8 cellular contexts compared by ENCODE assay signal in genomic region chr2:169362346-169363026, GRCh38. TPM values are rescaled to one million over a fixed set of nuclear protein-coding genes. Genes with fewer than 3 reads are reported as not detected.
A peak's percentile ranks its signal among the peaks of the same experiment; 100 is the strongest.
DNase-seq lines count a peak whose midpoint lies in the region; ATAC-seq, FAIRE-seq and TF ChIP-seq lines count a peak whose summit lies in the region.

LRP2 (minus strand) TSS chr2:169362534; CDS start chr2:169362399, 135 bp downstream.

- H3K36me3 Mint-ChIP-seq in WTC11: no peaks in the 10 kb centered on the region

- no peak for TF ChIP-seq POLR2A in endothelial cell of umbilical vein (IDR thresholded peaks at IDR 0.05; ENCODE audit: low read depth, low read length)

- BruUV-seq in endothelial cell of umbilical vein (replicated peaks; lab: Mats Ljungman, UMichigan): no TSS peak

- H3K9ac ChIP-seq in endothelial cell of umbilical vein (replicated peaks; ENCODE audit: extremely low read depth, insufficient read depth, low read length): no peak within 1 kb of the TSS
- no peak within 1 kb of the TSS for H3K9ac ChIP-seq in mucosa of stomach (ENCODE audit: low read length)

- TF ChIP-seq CTCF in WTC11 (IDR thresholded peaks at IDR 0.05): no peak
- no peak for TF ChIP-seq CTCF in endothelial cell of umbilical vein (IDR thresholded peaks at IDR 0.05; ENCODE audit: extremely low read depth in 1 of 2, insufficient read depth in 1 of 2, low read depth in 1 of 2, low read length in 2 of 2)

- peak within 1 kb of the TSS in 2 of 3 experiments; percentile 9 to 24 for H3K4me3 ChIP-seq in endothelial cell of umbilical vein (replicated peaks in 1 of 3; ENCODE audit: insufficient read depth in 1 of 3, low read depth in 1 of 3, low read length in 3 of 3)
- peak within 1 kb of the TSS; percentile 56 for H3K4me3 ChIP-seq in mucosa of stomach (ENCODE audit: low read length)
- peak within 1 kb of the TSS; percentile 55 for H3K4me3 ChIP-seq in thymus (ENCODE audit: low read length)

- under 1% methylated on average over 63 of the region's 63 CpGs for WGBS in thymus

- intact Hi-C loops in endothelial cell of umbilical vein (cut with micrococcal nuclease): loop anchor here (10.0 kb wide), 1 partner anchor 432 kb away; the partner anchor contains the start of gene SSB

- H3K9me3 ChIP-seq in endothelial cell of umbilical vein (replicated peaks; ENCODE audit: control insufficient read depth, insufficient read depth, low read length) (no peaks in the 10 kb centered on the region), mucosa of stomach (ENCODE audit: control insufficient read depth, low read length) (no peaks in the 10 kb centered on the region), thymus (ENCODE audit: control insufficient read depth) (no peaks in the 10 kb centered on the region)

- peak within 1 kb of the TSS; percentile 54 for H2AFZ ChIP-seq in endothelial cell of umbilical vein (ENCODE audit: low read depth, low read length)

- H4K20me1 ChIP-seq in endothelial cell of umbilical vein (replicated peaks; ENCODE audit: control insufficient read depth, extremely low read depth, insufficient read depth, low read length): no peaks in the 10 kb centered on the region

- CTCF ChIA-PET in HEK293T (lab: Yijun Ruan, JAX) (no interaction called here), WTC11 (lab: Charles Lee) (no interaction called here), endothelial cell of umbilical vein (lab: Charles Lee) (interaction anchor here (1.5 kb wide), 1 partner anchor 16 kb away, joined by 4 read pairs; no protein-coding TSS in a partner anchor)

- no peaks in the 10 kb centered on the region for H3K79me2 ChIP-seq in endothelial cell of umbilical vein (ENCODE audit: control insufficient read depth, insufficient read depth, low read length)

- peaks cover 89% of the 10 kb centered on the region for H3K27me3 Mint-ChIP-seq in WTC11 (ENCODE audit: low read depth)

- POLR2A ChIA-PET in HEK293T (lab: Yijun Ruan, JAX) (interaction anchor here (1.0 to 1.1 kb wide), 2 partner anchors 24 to 33 kb away, joined by 3 read pairs; no protein-coding TSS in a partner anchor), WTC11 (lab: Charles Lee) (no interaction called here), endothelial cell of umbilical vein (lab: Charles Lee) (no interaction called here)

- no peaks in the 10 kb centered on the region for H3K9me1 ChIP-seq in endothelial cell of umbilical vein (replicated peaks; ENCODE audit: control insufficient read depth, extremely low read depth, insufficient read depth, low read length)

- H3K27ac Mint-ChIP-seq in WTC11: no peak within 1 kb of the TSS

- peaks cover 35% of the 10 kb centered on the region for H3K4me1 ChIP-seq in endothelial cell of umbilical vein (ENCODE audit: control insufficient read depth, extremely low read depth, insufficient read depth, low read length)
- H3K4me1 ChIP-seq in mucosa of stomach (ENCODE audit: control insufficient read depth, insufficient read depth, low read length): peaks cover 29% of the 10 kb centered on the region
- peaks cover 8% of the 10 kb centered on the region for H3K4me1 ChIP-seq in thymus (ENCODE audit: control insufficient read depth, insufficient read depth, low read length)

- H3K36me3 ChIP-seq in endothelial cell of umbilical vein (ENCODE audit: control insufficient read depth in 2 of 2, extremely low read depth in 1 of 2, insufficient read depth in 2 of 2, low read length in 2 of 2) (no peaks in the 10 kb centered on the region), mucosa of stomach (ENCODE audit: control insufficient read depth, insufficient read depth, low read length) (no peaks in the 10 kb centered on the region), thymus (ENCODE audit: control insufficient read depth, insufficient read depth) (no peaks in the 10 kb centered on the region)

- H3K27ac ChIP-seq in endothelial cell of umbilical vein (ENCODE audit: insufficient read depth, low read depth, low read length) (no peak within 1 kb of the TSS), thymus (ENCODE audit: low read depth) (no peak within 1 kb of the TSS)

- ATAC-seq in WTC11 (peak; percentile 1; the same call in 1 of the 2 replicates), HG02840 (IDR thresholded peaks at IDR 0.05; ENCODE audit: low FRiP score, unreplicated experiment) (no peak), HG03469 (IDR thresholded peaks at IDR 0.05; ENCODE audit: unreplicated experiment) (no peak), HG02981 (IDR thresholded peaks at IDR 0.05; ENCODE audit: unreplicated experiment) (no peak)

- FAIRE-seq in endothelial cell of umbilical vein (lab: Jason Lieb, UNC): no peak

- dilution Hi-C loops in endothelial cell of umbilical vein (cut with MboI; ENCODE audit: extremely low pct_ligation_motif_present, low sequenced_read_pairs): no loop called here

- peak within 1 kb of the TSS; percentile 90 for H3K4me3 Mint-ChIP-seq in WTC11

- peaks cover 34 to 56% of the 10 kb centered on the region in 2 experiments for H3K27me3 ChIP-seq in endothelial cell of umbilical vein (ENCODE audit: control insufficient read depth in 2 of 2, insufficient read depth in 2 of 2, low read length in 2 of 2)
- peaks cover 56% of the 10 kb centered on the region for H3K27me3 ChIP-seq in mucosa of stomach (ENCODE audit: control insufficient read depth, insufficient read depth, low read length)
- peaks cover 33% of the 10 kb centered on the region for H3K27me3 ChIP-seq in thymus (ENCODE audit: control insufficient read depth, insufficient read depth)

- peak within 1 kb of the TSS; percentile 74 for H3K4me2 ChIP-seq in endothelial cell of umbilical vein (ENCODE audit: insufficient read depth, low read length)

- H3K4me1 Mint-ChIP-seq in WTC11: peaks cover 28% of the 10 kb centered on the region

- no peaks in the 10 kb centered on the region for H3K9me3 Mint-ChIP-seq in WTC11

- DNase-seq in HEK293T (ENCODE audit: extremely low spot score) (peak; percentile 50), WTC11 (ENCODE audit: low spot score) (peak; percentile 45), endothelial cell of umbilical vein (ENCODE audit: low read depth, low spot score) (peak; percentile 8)

TF ChIP-seq in HEK293T, 16 proteins besides CTCF, POLR2A, EP300 and RAD21 (continues in another document):
- TF ChIP-seq HDGF (IDR thresholded peaks at IDR 0.05; ENCODE audit: borderline replicate concordance): no peak
- TF ChIP-seq LEF1 (IDR thresholded peaks at IDR 0.05; ENCODE audit: borderline replicate concordance): no peak
- TF ChIP-seq FOXK2 (IDR thresholded peaks at IDR 0.05): no peak
- TF ChIP-seq BHLHE40 (IDR thresholded peaks at IDR 0.05; ENCODE audit: borderline replicate concordance): no peak
- no peak for TF ChIP-seq NFRKB (IDR thresholded peaks at IDR 0.05)
- peak; percentile 35; the same call in 1 of the 2 replicates for TF ChIP-seq PKNOX1 (IDR thresholded peaks at IDR 0.05)

TF ChIP-seq in endothelial cell of umbilical vein, 7 proteins besides CTCF, POLR2A, EP300 and RAD21:
- peak; percentile 86 for TF ChIP-seq EZH2 (IDR thresholded peaks at IDR 0.05; ENCODE audit: borderline replicate concordance, low read depth, low read length, severe bottlenecking)
- no peak for TF ChIP-seq GATA2 (IDR thresholded peaks at IDR 0.05; ENCODE audit: insufficient read depth, insufficient read length, low read depth, low read length)
TF ChIP-seq in endothelial cell of umbilical vein: peak in this region for 1.

RNA-seq across cellular contexts. Expression of gene LRP2, which starts in this region (rescaled TPM):
- total RNA-seq in WTC11 (2021): 0.59 to 1.2 TPM (median 1.0 TPM) in 3 replicates
- total RNA-seq in endothelial cell of umbilical vein: not detected in 2 replicates
- not detected in 2 replicates for polyA plus RNA-seq in endothelial cell of umbilical vein
- polyA plus RNA-seq in endothelial cell of umbilical vein (2011; cell fraction: cytosol; rRNA removed): 0.01 TPM in 1 of 2 replicates, not detected in the other
- polyA plus RNA-seq in endothelial cell of umbilical vein (2011; cell fraction: nucleus; rRNA removed): not detected in 2 replicates
- not detected in 2 replicates for polyA plus RNA-seq in endothelial cell of umbilical vein (2012)
- polyA minus RNA-seq in endothelial cell of umbilical vein: not detected in 2 replicates
- polyA minus RNA-seq in endothelial cell of umbilical vein (2011; cell fraction: cytosol; rRNA and poly(A)+ RNA removed): 0.31 TPM
- polyA minus RNA-seq in endothelial cell of umbilical vein (2011; cell fraction: nucleus; rRNA and poly(A)+ RNA removed): not detected in 2 replicates
- polyA plus RNA-seq in thymus: 0.09 TPM

Comparison
In these comparisons a context has a peak if more than half of its experiments do, and no peak if none do; other contexts are left out.
1. Peak in DNase-seq, H3K4me3 ChIP-seq and H3K4me2 ChIP-seq in endothelial cell of umbilical vein; RNA of the gene not detected or under 1 TPM.